Comparison of ENCODE assay signal across 9 cellular contexts in genomic region chr10:58177362-58177947, GRCh38.
DNase-seq lines count a peak whose midpoint lies in the region; ATAC-seq and TF ChIP-seq lines count a peak whose summit lies in the region.
"Had no signal": no experiment of that assay in that cellular context is flagged by ENCODE, and none has a peak within 500 bp of the region (broad histone marks: within the 10 kb centered on the region; RNA-seq: fewer than 3 reads in every experiment).

No MANE protein-coding gene starts in this region.

- H3K27me3 ChIP-seq in left ventricle myocardium inferior (ENCODE audit: low read depth) = no peaks in the 10 kb centered on the region
- H3K27me3 ChIP-seq in brain microvascular endothelial cell (replicated peaks) = no peaks in the 10 kb centered on the region

- H3K4me1 ChIP-seq in left ventricle myocardium inferior = no peaks in the 10 kb centered on the region

- peak; percentile 75 for TF ChIP-seq CTCF in left ventricle myocardium inferior (IDR thresholded peaks at IDR 0.05; ENCODE audit: borderline replicate concordance)
- peak; percentile 43 for TF ChIP-seq CTCF in brain microvascular endothelial cell (IDR thresholded peaks at IDR 0.05; ENCODE audit: low read depth, low read length, missing control alignments)

- H3K36me3 ChIP-seq in left ventricle myocardium inferior = no peaks in the 10 kb centered on the region
- no peaks in the 10 kb centered on the region for H3K36me3 ChIP-seq in brain microvascular endothelial cell (replicated peaks)

- in situ Hi-C loops in brain microvascular endothelial cell (cut with HindIII; ENCODE audit: low pct_ligation_motif_present, low sequenced_read_pairs) = no loop called here

- no peak overlapping the region for H3K27ac ChIP-seq in left ventricle myocardium inferior (replicated peaks)
- H3K27ac ChIP-seq in brain microvascular endothelial cell = no peak overlapping the region

- intact Hi-C loops in left ventricle myocardium inferior (cut with micrococcal nuclease) = loop anchor here (2.0 kb wide), 1 partner anchor 113 kb away; no protein-coding TSS in a partner anchor
- intact Hi-C loops in Right ventricle myocardium inferior (cut with DNase I) = loop anchor here (2.0 to 10.0 kb wide), 2 partner anchors 113 to 207 kb away; partner anchors contain the start of gene TFAM

- H3K4me3 ChIP-seq in left ventricle myocardium inferior = no peak overlapping the region
- H3K4me3 ChIP-seq in brain microvascular endothelial cell (ENCODE audit: low read depth, low read length) = no peak overlapping the region

- DNase-seq in left ventricle myocardium inferior (no peak), Right ventricle myocardium inferior (ENCODE audit: missing footprints) (no peak), NAMALWA (ENCODE audit: low spot score) (peak; percentile 37), brain microvascular endothelial cell (no peak), medulla oblongata (ENCODE audit: extremely low spot score) (peak; percentile 62), COLO668 (lab: John Stamatoyannopoulos, UW; ENCODE audit: unreplicated experiment) (no peak), cortex of kidney (lab: John Stamatoyannopoulos, UW) (no peak)
- DNase-seq: activated naive CD8-positive, alpha-beta T cell treated with anti-CD3 and anti-CD28 coated beads, Interleukin-2, amount 10 ng/mL, durations not matched to agents 7 days and 5 days had no signal

- no peaks in the 10 kb centered on the region for H3K9me3 ChIP-seq in left ventricle myocardium inferior (replicated peaks)

- ATAC-seq in Right ventricle myocardium inferior (no peak), HG02759 (IDR thresholded peaks at IDR 0.05; ENCODE audit: unreplicated experiment) (no peak)

Comparison
In these comparisons a context has a peak if more than half of its experiments do, and no peak if none do; other contexts are left out.
1. DNase-seq: peak in NAMALWA (single experiment) and medulla oblongata (single experiment); none in left ventricle myocardium inferior (single experiment), Right ventricle myocardium inferior (single experiment), brain microvascular endothelial cell (single experiment), COLO668 (single experiment) and cortex of kidney (single experiment).